In the genomic region with DNA sequence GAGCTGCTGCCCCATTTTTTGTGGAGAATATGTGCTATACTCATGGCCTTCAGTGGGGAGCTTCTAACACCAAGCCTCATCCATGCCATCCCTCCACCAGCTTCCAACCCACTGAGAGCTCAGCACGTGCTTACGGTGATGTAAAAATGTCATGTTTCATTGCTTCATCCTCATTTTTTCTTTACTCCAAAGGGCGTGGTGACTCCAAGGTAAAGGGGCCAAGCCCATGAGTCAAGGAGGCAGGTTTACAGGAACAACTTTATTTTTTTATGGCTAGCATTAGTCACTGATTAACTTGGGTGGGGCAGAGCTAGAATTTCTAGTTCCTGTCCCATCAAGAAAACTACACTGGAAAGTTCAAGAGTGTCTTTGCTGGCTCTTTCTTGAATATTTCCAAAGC, we compare ENCODE assay signal across 1 cellular context.
TF ChIP-seq lines count a peak whose summit lies in the region.

A gene with protein sequence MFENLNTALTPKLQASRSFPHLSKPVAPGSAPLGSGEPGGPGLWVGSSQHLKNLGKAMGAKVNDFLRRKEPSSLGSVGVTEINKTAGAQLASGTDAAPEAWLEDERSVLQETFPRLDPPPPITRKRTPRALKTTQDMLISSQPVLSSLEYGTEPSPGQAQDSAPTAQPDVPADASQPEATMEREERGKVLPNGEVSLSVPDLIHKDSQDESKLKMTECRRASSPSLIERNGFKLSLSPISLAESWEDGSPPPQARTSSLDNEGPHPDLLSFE (plus strand): TSS at position 346 of the 400 bp plus-strand sequence. CDS start 174 bp downstream, outside the sequence.

TF ChIP-seq in K562, 482 proteins besides CTCF, POLR2A, EP300 and RAD21 (continued from another document):
- TF ChIP-seq, protein P1, sequence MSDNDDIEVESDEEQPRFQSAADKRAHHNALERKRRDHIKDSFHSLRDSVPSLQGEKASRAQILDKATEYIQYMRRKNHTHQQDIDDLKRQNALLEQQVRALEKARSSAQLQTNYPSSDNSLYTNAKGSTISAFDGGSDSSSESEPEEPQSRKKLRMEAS (CRISPR knock-in tag; IDR thresholded peaks at IDR 0.05): peak; percentile 69; the same call in 1 of the 2 replicates
- TF ChIP-seq ARID1B (IDR thresholded peaks at IDR 0.05): no peak
- TF ChIP-seq, protein P2, sequence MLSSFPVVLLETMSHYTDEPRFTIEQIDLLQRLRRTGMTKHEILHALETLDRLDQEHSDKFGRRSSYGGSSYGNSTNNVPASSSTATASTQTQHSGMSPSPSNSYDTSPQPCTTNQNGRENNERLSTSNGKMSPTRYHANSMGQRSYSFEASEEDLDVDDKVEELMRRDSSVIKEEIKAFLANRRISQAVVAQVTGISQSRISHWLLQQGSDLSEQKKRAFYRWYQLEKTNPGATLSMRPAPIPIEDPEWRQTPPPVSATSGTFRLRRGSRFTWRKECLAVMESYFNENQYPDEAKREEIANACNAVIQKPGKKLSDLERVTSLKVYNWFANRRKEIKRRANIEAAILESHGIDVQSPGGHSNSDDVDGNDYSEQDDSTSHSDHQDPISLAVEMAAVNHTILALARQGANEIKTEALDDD (IDR thresholded peaks at IDR 0.05): peak; percentile 70; the same call in 1 of the 2 replicates
